In genomic region chr11:82845336-82846036, GRCh38 we compare ENCODE assay signal across 22 cellular contexts.
DNase-seq lines count a peak whose midpoint lies in the region; ATAC-seq lines count a peak whose summit lies in the region.
"Had no signal": no experiment of that assay in that cellular context is flagged by ENCODE, and none has a peak within 500 bp of the region (broad histone marks: within the 10 kb centered on the region; RNA-seq: fewer than 3 reads in every experiment).

No MANE protein-coding gene starts in this region.

- H3K4me1 ChIP-seq in HUES48 (ENCODE audit: control insufficient read depth, insufficient read depth, low read length): peaks cover 12% of the 10 kb centered on the region

- no peaks in the 10 kb centered on the region for H3K4me1 Mint-ChIP-seq in stimulated activated effector memory CD8-positive, alpha-beta T cell treated with anti-CD3 and anti-CD28 coated beads, Interleukin-12 subunit alpha, Interleukin-12 subunit beta, amount 100 ng/mL, for 72 hours

- no peaks in the 10 kb centered on the region for H3K27me3 ChIP-seq in HUES48 (ENCODE audit: control insufficient read depth, insufficient read depth, low read length)
- H3K27me3 ChIP-seq: tibial nerve had no signal

- H3K9me3 ChIP-seq in HUES48 (ENCODE audit: control insufficient read depth, insufficient read depth, low read length): no peaks in the 10 kb centered on the region
- H3K9me3 ChIP-seq: mucosa of descending colon, tibial nerve had no signal

- H3K36me3 ChIP-seq in HUES48 (ENCODE audit: control insufficient read depth, insufficient read depth, low read length): peaks cover 5% of the 10 kb centered on the region
- H3K36me3 ChIP-seq: WERI-Rb-1 had no signal

- H3K36me3 Mint-ChIP-seq in stimulated activated effector memory CD8-positive, alpha-beta T cell treated with anti-CD3 and anti-CD28 coated beads, Interleukin-12 subunit alpha, Interleukin-12 subunit beta, amount 100 ng/mL, for 72 hours: peaks cover 9% of the 10 kb centered on the region
- H3K36me3 Mint-ChIP-seq: activated CD4-positive, alpha-beta memory T cell treated with anti-CD3 and anti-CD28 coated beads for 36 hours had no signal

- no peak for ATAC-seq in stimulated activated effector memory CD8-positive, alpha-beta T cell treated with anti-CD3 and anti-CD28 coated beads, Interleukin-12 subunit alpha, Interleukin-12 subunit beta, amount 100 ng/mL, for 72 hours
- ATAC-seq in GM21390 (IDR thresholded peaks at IDR 0.05; ENCODE audit: unreplicated experiment): no peak
- ATAC-seq: CD8-positive, alpha-beta T cell; left ventricle myocardium superior; mucosa of descending colon had no signal

- H3K9me3 Mint-ChIP-seq in stimulated activated effector memory CD8-positive, alpha-beta T cell treated with anti-CD3 and anti-CD28 coated beads, Interleukin-12 subunit alpha, Interleukin-12 subunit beta, amount 100 ng/mL, for 72 hours: no peaks in the 10 kb centered on the region
- H3K9me3 Mint-ChIP-seq: activated CD4-positive, alpha-beta memory T cell treated with anti-CD3 and anti-CD28 coated beads for 36 hours; CD8-positive, alpha-beta T cell had no signal

- H3K4me3 ChIP-seq in HUES48 (ENCODE audit: low read depth, low read length): no peak overlapping the region
- H3K4me3 ChIP-seq: mucosa of descending colon, smooth muscle cell, tibial nerve had no signal

- H3K27ac Mint-ChIP-seq in stimulated activated effector memory CD8-positive, alpha-beta T cell treated with anti-CD3 and anti-CD28 coated beads, Interleukin-12 subunit alpha, Interleukin-12 subunit beta, amount 100 ng/mL, for 72 hours: peak overlapping the region; percentile 8
- H3K27ac Mint-ChIP-seq: activated CD4-positive, alpha-beta memory T cell treated with anti-CD3 and anti-CD28 coated beads for 36 hours; CD8-positive, alpha-beta T cell had no signal

- peak overlapping the region; percentile 48 for H3K27ac ChIP-seq in HUES48 (ENCODE audit: low read depth, low read length)
- peak overlapping the region; percentile 57 for H3K27ac ChIP-seq in angular gyrus (ENCODE audit: low read depth, low read length)
- H3K27ac ChIP-seq: WERI-Rb-1 had no signal

- peak; percentile 64 for DNase-seq in medulla oblongata (ENCODE audit: extremely low spot score)
- DNase-seq in stimulated activated effector memory CD8-positive, alpha-beta T cell treated with anti-CD3 and anti-CD28 coated beads, Interleukin-12 subunit alpha, Interleukin-12 subunit beta, amount 100 ng/mL, for 72 hours (ENCODE audit: low spot score in 2 of 2): no peak
- no peak for DNase-seq in GDM1 (lab: John Stamatoyannopoulos, UW)
- DNase-seq in RPMI8226: no peak
- DNase-seq: activated CD4-positive, alpha-beta memory T cell treated with anti-CD3 and anti-CD28 coated beads for 36 hours; activated gamma-delta T cell treated with Interleukin-2 at 50 U/mL for 16 hours; CD8-positive, alpha-beta T cell; DMS153; foreskin fibroblast; GF-D8; left ventricle myocardium superior; mucosa of descending colon; NCI-H1048; NCI-H2029 treated with DMSO at 0.1 percent for 48 hours; stimulated activated naive CD4-positive, alpha-beta T cell; T-helper 2 cell; WERI-Rb-1 had no signal

- no peak overlapping the region for H3K9ac ChIP-seq in HUES48 (ENCODE audit: low read depth, low read length)

- no peak overlapping the region for H3K4me3 Mint-ChIP-seq in stimulated activated effector memory CD8-positive, alpha-beta T cell treated with anti-CD3 and anti-CD28 coated beads, Interleukin-12 subunit alpha, Interleukin-12 subunit beta, amount 100 ng/mL, for 72 hours
- H3K4me3 Mint-ChIP-seq: activated CD4-positive, alpha-beta memory T cell treated with anti-CD3 and anti-CD28 coated beads for 36 hours; CD8-positive, alpha-beta T cell had no signal
